1 cellular context compared by ENCODE assay signal in the genomic region with DNA sequence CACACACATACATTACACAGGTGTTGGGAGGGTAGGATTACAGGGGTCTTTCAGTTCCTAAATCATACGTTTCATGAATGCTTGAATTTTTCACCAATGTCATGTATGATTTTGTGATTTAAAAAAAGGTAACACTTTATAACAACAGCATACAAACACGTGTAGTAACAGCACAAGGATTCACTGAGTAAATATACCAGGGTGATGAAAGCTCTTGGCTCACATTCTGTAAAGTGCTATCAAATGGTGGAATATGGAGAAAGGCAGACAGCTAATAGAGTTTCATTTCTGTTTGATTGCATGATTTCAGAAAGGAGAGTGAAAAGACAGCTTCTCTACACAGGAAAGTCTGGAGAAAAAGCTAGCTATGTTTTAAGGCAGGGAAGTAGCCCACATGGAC.
TF ChIP-seq lines count a peak whose summit lies in the region.

No MANE protein-coding gene starts in this region.

TF ChIP-seq in H1, 55 proteins besides CTCF, POLR2A, EP300 and RAD21 (continued from another document):
- TF ChIP-seq, protein P1, sequence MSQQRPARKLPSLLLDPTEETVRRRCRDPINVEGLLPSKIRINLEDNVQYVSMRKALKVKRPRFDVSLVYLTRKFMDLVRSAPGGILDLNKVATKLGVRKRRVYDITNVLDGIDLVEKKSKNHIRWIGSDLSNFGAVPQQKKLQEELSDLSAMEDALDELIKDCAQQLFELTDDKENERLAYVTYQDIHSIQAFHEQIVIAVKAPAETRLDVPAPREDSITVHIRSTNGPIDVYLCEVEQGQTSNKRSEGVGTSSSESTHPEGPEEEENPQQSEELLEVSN (IDR thresholded peaks at IDR 0.05), result no peak
- TF ChIP-seq FOSL1 (IDR thresholded peaks at IDR 0.05; ENCODE audit: insufficient read depth, low read depth, low read length), result no peak
- TF ChIP-seq POU5F1 (IDR thresholded peaks at IDR 0.05; ENCODE audit: low read depth, low read length), result no peak
- no peak for TF ChIP-seq TAF7 (optimal IDR thresholded peaks at IDR 0.05; ENCODE audit: borderline replicate concordance, low read depth, low read length)
- no peak for TF ChIP-seq RBBP5 (IDR thresholded peaks at IDR 0.05; ENCODE audit: borderline replicate concordance, low read depth, low read length)
- no peak for TF ChIP-seq CREB1 (IDR thresholded peaks at IDR 0.05)
- TF ChIP-seq JUND (IDR thresholded peaks at IDR 0.05; ENCODE audit: low read length), result no peak
- no peak for TF ChIP-seq RFX5 (IDR thresholded peaks at IDR 0.05; ENCODE audit: borderline replicate concordance, low read depth, low read length)
- TF ChIP-seq HDAC6 (IDR thresholded peaks at IDR 0.05; ENCODE audit: low read depth, low read length), result no peak
- TF ChIP-seq RNF2 (IDR thresholded peaks at IDR 0.05; ENCODE audit: borderline replicate concordance, low read depth, low read length, missing control alignments, poor library complexity, severe bottlenecking), result no peak
- TF ChIP-seq KDM1A (IDR thresholded peaks at IDR 0.05; ENCODE audit: borderline replicate concordance, low read length), result no peak
- no peak for TF ChIP-seq SIRT6 (IDR thresholded peaks at IDR 0.05; ENCODE audit: low read length)
- no peak for TF ChIP-seq SRF (IDR thresholded peaks at IDR 0.05; ENCODE audit: low read depth, low read length)
TF ChIP-seq in H1: peak in this region for 0.
